ENCODE assay signal across 8 cellular contexts in genomic region chr11:129853508-129854228, GRCh38. TPM values are rescaled to one million over a fixed set of nuclear protein-coding genes. Genes with fewer than 3 reads are reported as not detected.
DNase-seq lines count a peak whose midpoint lies in the region; ATAC-seq and TF ChIP-seq lines count a peak whose summit lies in the region.

No MANE protein-coding gene starts in this region.

- H3K27me3 Mint-ChIP-seq in activated naive CD8-positive, alpha-beta T cell treated with anti-CD3 and anti-CD28 coated beads, Interleukin-2, amount 10 ng/mL, durations not matched to agents 7 days and 5 days, result no peaks in the 10 kb centered on the region

- H3K27ac Mint-ChIP-seq in activated naive CD8-positive, alpha-beta T cell treated with anti-CD3 and anti-CD28 coated beads, Interleukin-2, amount 10 ng/mL, durations not matched to agents 7 days and 5 days, result peak overlapping the region; percentile 91

- H3K4me1 ChIP-seq in mucosa of stomach (ENCODE audit: control insufficient read depth, insufficient read depth, low read length), result peaks cover 21% of the 10 kb centered on the region

- H3K4me3 Mint-ChIP-seq in activated naive CD8-positive, alpha-beta T cell treated with anti-CD3 and anti-CD28 coated beads, Interleukin-2, amount 10 ng/mL, durations not matched to agents 7 days and 5 days, result peak overlapping the region; percentile 67

- H3K4me3 ChIP-seq in mucosa of stomach (ENCODE audit: low read length) (no peak overlapping the region), WERI-Rb-1 (ENCODE audit: low read depth, low read length) (no peak overlapping the region)

- DNase-seq in LHCN-M2 (ENCODE audit: low read depth) (peak; percentile 8), WERI-Rb-1 (no peak)
- DNase-seq in activated naive CD8-positive, alpha-beta T cell treated with anti-CD3 and anti-CD28 coated beads, Interleukin-2, amount 10 ng/mL, durations not matched to agents 7 days and 5 days, result peak; percentile 61

- no peaks in the 10 kb centered on the region for H3K9me3 Mint-ChIP-seq in activated naive CD8-positive, alpha-beta T cell treated with anti-CD3 and anti-CD28 coated beads, Interleukin-2, amount 10 ng/mL, durations not matched to agents 7 days and 5 days

- no peak overlapping the region for H3K27ac ChIP-seq in WERI-Rb-1

- H3K27me3 ChIP-seq in mucosa of stomach (ENCODE audit: control insufficient read depth, insufficient read depth, low read length), result no peaks in the 10 kb centered on the region
- H3K27me3 ChIP-seq in WERI-Rb-1 (ENCODE audit: insufficient read depth, low read depth, severe bottlenecking), result no peaks in the 10 kb centered on the region

- H3K9ac ChIP-seq in mucosa of stomach (ENCODE audit: low read length), result peak overlapping the region; percentile 11

- peaks cover 10% of the 10 kb centered on the region for H3K36me3 ChIP-seq in mucosa of stomach (ENCODE audit: control insufficient read depth, insufficient read depth, low read length)
- no peaks in the 10 kb centered on the region for H3K36me3 ChIP-seq in WERI-Rb-1

- peak; percentile 96 for ATAC-seq in activated naive CD8-positive, alpha-beta T cell treated with anti-CD3 and anti-CD28 coated beads, Interleukin-2, amount 10 ng/mL, durations not matched to agents 7 days and 5 days (ENCODE audit: low read depth)
- ATAC-seq in GM18873 (IDR thresholded peaks at IDR 0.05; ENCODE audit: low FRiP score, unreplicated experiment), result no peak
- no peak for ATAC-seq in HG02610 (IDR thresholded peaks at IDR 0.05; ENCODE audit: unreplicated experiment)
- ATAC-seq in HG03378 (IDR thresholded peaks at IDR 0.05; ENCODE audit: unreplicated experiment), result no peak

- POLR2A ChIA-PET in activated naive CD8-positive, alpha-beta T cell treated with anti-CD3 and anti-CD28 coated beads, Interleukin-2, amount 10 ng/mL, durations not matched to agents 7 days and 5 days (lab: Charles Lee), result interaction anchor here (0.8 to 1.5 kb wide), 3 partner anchors 11 to 49 kb away, joined by 3 to 4 read pairs (median 4); no protein-coding TSS in a partner anchor

- H3K4me1 Mint-ChIP-seq in activated naive CD8-positive, alpha-beta T cell treated with anti-CD3 and anti-CD28 coated beads, Interleukin-2, amount 10 ng/mL, durations not matched to agents 7 days and 5 days, result peaks cover 19% of the 10 kb centered on the region

- no peaks in the 10 kb centered on the region for H3K9me3 ChIP-seq in mucosa of stomach (ENCODE audit: control insufficient read depth, low read length)
- no peaks in the 10 kb centered on the region for H3K9me3 ChIP-seq in WERI-Rb-1 (ENCODE audit: severe bottlenecking)

- TF ChIP-seq CTCF in WERI-Rb-1 (IDR thresholded peaks at IDR 0.05; ENCODE audit: low read depth, low read length), result no peak

- peaks cover 2% of the 10 kb centered on the region for H3K36me3 Mint-ChIP-seq in activated naive CD8-positive, alpha-beta T cell treated with anti-CD3 and anti-CD28 coated beads, Interleukin-2, amount 10 ng/mL, durations not matched to agents 7 days and 5 days

TF ChIP-seq in PFSK-1, 5 proteins besides CTCF, POLR2A, EP300 and RAD21:
- no peak for TF ChIP-seq REST (IDR thresholded peaks at IDR 0.05; ENCODE audit: insufficient read depth in 1 of 2, low read depth in 2 of 2, low read length in 2 of 2)
- TF ChIP-seq FOXP2 (optimal IDR thresholded peaks at IDR 0.05; ENCODE audit: borderline replicate concordance, extremely low read depth, extremely low read length, insufficient read depth), result peak; percentile 85

RNA-seq across cellular contexts. Expression of gene TMEM45B, which starts 38.0 kb away (rescaled TPM):
- total RNA-seq in LHCN-M2 (2014; rRNA removed), result not detected in 2 replicates
- 0.05 TPM for polyA plus RNA-seq in LHCN-M2 (2012)
- not detected for polyA plus RNA-seq in PFSK-1 (2012; ENCODE audit: insufficient read length, low read depth)
- 1 to 10 TPM in 1 of 2 experiments, under 1 TPM in 1; 0.91 to 1.5 TPM for total RNA-seq in activated naive CD8-positive, alpha-beta T cell treated with anti-CD3 and anti-CD28 coated beads, Interleukin-2, amount 10 ng/mL, durations not matched to agents 7 days and 5 days

RNA-seq across cellular contexts. Expression of gene NFRKB, which starts 41.7 kb away (rescaled TPM):
- 25.7 and 26.8 TPM in 2 replicates for total RNA-seq in LHCN-M2 (2014; rRNA removed)
- 8.3 TPM for polyA plus RNA-seq in LHCN-M2 (2012)
- 18.7 TPM for polyA plus RNA-seq in PFSK-1 (2012; ENCODE audit: insufficient read length, low read depth)
- 10 to 100 TPM; 40.4 to 49.0 TPM for total RNA-seq in activated naive CD8-positive, alpha-beta T cell treated with anti-CD3 and anti-CD28 coated beads, Interleukin-2, amount 10 ng/mL, durations not matched to agents 7 days and 5 days
